ENCODE assay signal across 8 cellular contexts in the genomic region with DNA sequence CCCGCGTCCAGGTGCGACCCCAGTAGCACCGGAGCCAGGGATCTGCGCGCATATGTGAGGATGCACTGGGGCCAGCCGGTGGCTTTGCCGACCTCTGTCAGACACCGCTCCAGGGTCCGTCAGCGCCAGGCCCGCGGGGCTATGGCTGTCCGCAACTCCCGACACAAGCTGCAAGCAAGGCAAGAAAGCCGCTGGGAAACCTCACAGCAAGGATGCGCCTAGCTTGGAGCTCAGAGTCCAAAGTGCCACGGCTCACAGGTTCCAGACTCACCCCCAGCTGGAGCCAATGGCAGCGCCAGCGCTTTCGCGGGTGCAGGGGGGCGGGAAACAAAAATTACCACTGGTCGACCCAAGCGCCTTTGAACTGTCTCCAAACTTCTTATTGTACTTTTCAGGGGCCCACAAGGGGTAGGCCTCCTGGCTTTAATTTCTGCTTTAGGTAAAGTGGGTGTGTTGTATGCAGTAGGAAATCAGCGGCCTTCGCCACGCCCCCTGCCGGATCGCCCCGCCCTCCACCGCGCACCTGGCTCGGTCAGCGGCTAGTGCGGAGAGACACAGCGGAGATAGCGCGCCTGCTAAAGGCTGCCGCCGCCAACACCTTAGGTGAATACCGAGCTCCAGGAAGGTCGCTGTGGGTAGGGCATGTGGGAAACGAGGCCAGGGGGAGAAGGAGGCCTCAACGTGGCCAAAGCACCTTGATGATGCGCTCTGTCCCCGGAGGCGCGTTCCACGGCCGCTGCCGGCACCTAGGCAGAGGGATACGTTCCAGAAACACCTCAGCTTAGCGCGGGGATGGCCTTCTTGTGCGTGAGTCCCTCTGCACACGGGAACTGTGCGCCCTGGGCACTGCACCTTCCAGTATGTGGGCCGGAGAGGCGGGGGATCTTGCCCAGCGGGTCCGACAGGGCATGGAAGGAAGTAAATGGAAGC.
DNase-seq lines count a peak whose midpoint lies in the region; ATAC-seq and TF ChIP-seq lines count a peak whose summit lies in the region.

No MANE protein-coding gene starts in this region.

- H3K4me3 ChIP-seq in neuronal stem cell (ENCODE audit: low read length in 2 of 2) (peak overlapping the region in 1 of 2 donors; percentile 4), upper lobe of left lung (peak overlapping the region in 3 of 4 donors; percentile 41 to 50 (median 46))

- no peaks in the 10 kb centered on the region for H3K4me1 ChIP-seq in neuronal stem cell (ENCODE audit: control insufficient read depth in 2 of 2, insufficient read depth in 1 of 2, low read depth in 1 of 2, low read length in 2 of 2)
- peaks cover 0 to 11% (median 2%) of the 10 kb centered on the region in 4 donors for H3K4me1 ChIP-seq in upper lobe of left lung

- in situ Hi-C loops in T47D (cut with HindIII; ENCODE audit: low pct_unique_long_range_greater_than_20kb, low sequenced_read_pairs), result no loop called here

- H3K36me3 ChIP-seq in neuronal stem cell (replicated peaks in 1 of 2; ENCODE audit: control insufficient read depth in 2 of 2, insufficient read depth in 2 of 2, low read length in 2 of 2) (no peaks in the 10 kb centered on the region), upper lobe of left lung (no peaks in the 10 kb centered on the region)

- TF ChIP-seq CTCF in VCaP (conservative IDR thresholded peaks at IDR 0.05), result peak; percentile 12; the same call in 1 of the 2 replicates
- TF ChIP-seq CTCF in upper lobe of left lung (IDR thresholded peaks at IDR 0.05), result peak in 1 of 6 experiments; percentile 15

- peak overlapping the region; percentile 46 for H3K4ac ChIP-seq in neuronal stem cell (ENCODE audit: low read length)

- no CpG with 5 or more reads among the region's 62 CpGs for WGBS in neuronal stem cell (ENCODE audit: extremely low coverage in 2 of 2, insufficient read length in 2 of 2, insufficient replicate concordance in 1 of 2), 2 donors
- WGBS in upper lobe of left lung, 2 donors, result 22 to 38% methylated on average over 43 to 49 of the region's 62 CpGs

- H3K79me1 ChIP-seq in neuronal stem cell (ENCODE audit: low read depth, low read length), result peaks cover 2% of the 10 kb centered on the region

- H3K14ac ChIP-seq in neuronal stem cell (ENCODE audit: low read length), result peak overlapping the region; percentile 56

- TF ChIP-seq POLR2A in upper lobe of left lung (IDR thresholded peaks at IDR 0.05), result peak in 1 of 4 donors; percentile 55

- H4K91ac ChIP-seq in neuronal stem cell (ENCODE audit: low read depth, low read length, poor library complexity), result no peak overlapping the region

- H2BK120ac ChIP-seq in neuronal stem cell (ENCODE audit: low read depth, low read length), result no peak overlapping the region

- H2AFZ ChIP-seq in neuronal stem cell (ENCODE audit: low read length), result no peak overlapping the region

- TF ChIP-seq EP300 in upper lobe of left lung (IDR thresholded peaks at IDR 0.05), result no peak

- no peak overlapping the region for H3K4me2 ChIP-seq in neuronal stem cell (ENCODE audit: insufficient read depth, low read length, poor library complexity, severe bottlenecking)

- peaks cover 0 to 11% (median 2%) of the 10 kb centered on the region in 3 experiments for H3K27me3 ChIP-seq in neuronal stem cell (ENCODE audit: control insufficient read depth in 3 of 3, insufficient read depth in 3 of 3, low read depth in 1 of 3, low read length in 3 of 3)
- H3K27me3 ChIP-seq in upper lobe of left lung, result peaks cover 0 to 11% (median 0%) of the 10 kb centered on the region in 4 donors

- peak overlapping the region; percentile 76 for H3K18ac ChIP-seq in neuronal stem cell (ENCODE audit: low read length)

- no peaks in the 10 kb centered on the region for H3K9me3 ChIP-seq in neuronal stem cell (replicated peaks in 1 of 2; ENCODE audit: control insufficient read depth in 2 of 2, insufficient read depth in 1 of 2, low read depth in 1 of 2, low read length in 2 of 2)
- H3K9me3 ChIP-seq in upper lobe of left lung, result no peaks in the 10 kb centered on the region

- peak overlapping the region; percentile 82 for H4K8ac ChIP-seq in neuronal stem cell (ENCODE audit: low read depth, low read length)

- H3K9ac ChIP-seq in neuronal stem cell (ENCODE audit: low read depth, low read length, poor library complexity), result no peak overlapping the region

- no peak overlapping the region for H2AK5ac ChIP-seq in neuronal stem cell (ENCODE audit: low read depth, low read length)

- H2BK5ac ChIP-seq in neuronal stem cell (ENCODE audit: low read length), result peak overlapping the region; percentile 53

- H2BK15ac ChIP-seq in neuronal stem cell (ENCODE audit: low read length), result no peak overlapping the region

- ATAC-seq in GM21717 (IDR thresholded peaks at IDR 0.05; ENCODE audit: unreplicated experiment), result peak; percentile 71
- ATAC-seq in upper lobe of left lung (ENCODE audit: low FRiP score in 2 of 2), result peak; percentile 81 to 95
- ATAC-seq in HG03342 (IDR thresholded peaks at IDR 0.05; ENCODE audit: unreplicated experiment), result no peak

- H3K27ac ChIP-seq in VCaP, result peak overlapping the region; percentile 79
- H3K27ac ChIP-seq in neuronal stem cell (replicated peaks; ENCODE audit: low read length), result no peak overlapping the region
- H3K27ac ChIP-seq in upper lobe of left lung, result peak overlapping the region in 2 of 4 donors; percentile 48 to 73

- H3K23ac ChIP-seq in neuronal stem cell (ENCODE audit: low read depth, low read length, poor library complexity), result peak overlapping the region; percentile 91

- DNase-seq in T47D (ENCODE audit: low read depth in 1 of 2, low spot score in 1 of 2) (peak; percentile 72 to 82), neuronal stem cell (ENCODE audit: low spot score) (no peak), upper lobe of left lung (peak; percentile 83 to 97), NCI-H146 treated with DMSO at 0.1 percent for 48 hours (lab: John Stamatoyannopoulos, UW; ENCODE audit: unreplicated experiment) (no peak), midbrain (lab: John Stamatoyannopoulos, UW) (no peak)

- no peak overlapping the region for H2BK12ac ChIP-seq in neuronal stem cell (ENCODE audit: low read length)

Comparison
In these comparisons a context has a peak if more than half of its experiments do, and no peak if none do; other contexts are left out.
1. DNase-seq: peak in T47D (2 of 2) and upper lobe of left lung (2 of 2); none in neuronal stem cell (single experiment), NCI-H146 treated with DMSO at 0.1 percent for 48 hours (single experiment) and midbrain (single experiment).